ENCODE assay signal across 7 cellular contexts in genomic region chr1:204150702-204151561, GRCh38. TPM values are rescaled to one million over a fixed set of nuclear protein-coding genes. Genes with fewer than 3 reads are reported as not detected.
A peak's percentile ranks its signal among the peaks of the same experiment; 100 is the strongest.
DNase-seq lines count a peak whose midpoint lies in the region; ATAC-seq and TF ChIP-seq lines count a peak whose summit lies in the region.

No MANE protein-coding gene starts in this region.

- no peaks in the 10 kb centered on the region for H3K9me2 ChIP-seq in Loucy (replicated peaks; ENCODE audit: low read depth, low read length)

- no peak overlapping the region for H3K27ac ChIP-seq in iPS-20b (ENCODE audit: low read length)

- H3K27me3 Mint-ChIP-seq in activated naive CD8-positive, alpha-beta T cell treated with anti-CD3 and anti-CD28 coated beads, Interleukin-2, amount 10 ng/mL, durations not matched to agents 7 days and 5 days = peaks cover 14% of the 10 kb centered on the region
- H3K27me3 Mint-ChIP-seq in stimulated activated memory B cell treated with anti-CD40 and anti-IgM and Interleukin-4, amounts not matched to agents 10 μg/mL and 1 μg/mL and 100 μg/mL, for 72 hours = peaks cover 27% of the 10 kb centered on the region

- no peak for TF ChIP-seq CTCF in Loucy (conservative IDR thresholded peaks at IDR 0.05; ENCODE audit: low read length)

- no peaks in the 10 kb centered on the region for H3K9me3 ChIP-seq in Loucy (ENCODE audit: insufficient read depth, low read depth, low read length)
- no peaks in the 10 kb centered on the region for H3K9me3 ChIP-seq in iPS-20b (ENCODE audit: insufficient read depth, low read depth, low read length)

- no peaks in the 10 kb centered on the region for H3K9me3 Mint-ChIP-seq in activated naive CD8-positive, alpha-beta T cell treated with anti-CD3 and anti-CD28 coated beads, Interleukin-2, amount 10 ng/mL, durations not matched to agents 7 days and 5 days
- no peaks in the 10 kb centered on the region for H3K9me3 Mint-ChIP-seq in stimulated activated memory B cell treated with anti-CD40 and anti-IgM and Interleukin-4, amounts not matched to agents 10 μg/mL and 1 μg/mL and 100 μg/mL, for 72 hours

- H3K4me1 Mint-ChIP-seq in activated naive CD8-positive, alpha-beta T cell treated with anti-CD3 and anti-CD28 coated beads, Interleukin-2, amount 10 ng/mL, durations not matched to agents 7 days and 5 days = no peaks in the 10 kb centered on the region
- peaks cover 16% of the 10 kb centered on the region for H3K4me1 Mint-ChIP-seq in stimulated activated memory B cell treated with anti-CD40 and anti-IgM and Interleukin-4, amounts not matched to agents 10 μg/mL and 1 μg/mL and 100 μg/mL, for 72 hours

- no peak overlapping the region for H3K27ac Mint-ChIP-seq in activated naive CD8-positive, alpha-beta T cell treated with anti-CD3 and anti-CD28 coated beads, Interleukin-2, amount 10 ng/mL, durations not matched to agents 7 days and 5 days
- H3K27ac Mint-ChIP-seq in stimulated activated memory B cell treated with anti-CD40 and anti-IgM and Interleukin-4, amounts not matched to agents 10 μg/mL and 1 μg/mL and 100 μg/mL, for 72 hours = no peak overlapping the region

- H2AFZ ChIP-seq in Loucy (ENCODE audit: low read length) = no peak overlapping the region; the same call in 1 of the 2 replicates

- POLR2A ChIA-PET in activated naive CD8-positive, alpha-beta T cell treated with anti-CD3 and anti-CD28 coated beads, Interleukin-2, amount 10 ng/mL, durations not matched to agents 7 days and 5 days (lab: Charles Lee) = no interaction called here

- H4K20me1 ChIP-seq in Loucy (ENCODE audit: insufficient read depth, low read length, poor library complexity, severe bottlenecking) = no peaks in the 10 kb centered on the region

- DNase-seq in activated naive CD8-positive, alpha-beta T cell treated with anti-CD3 and anti-CD28 coated beads, Interleukin-2, amount 10 ng/mL, durations not matched to agents 7 days and 5 days = no peak
- no peak for DNase-seq in kidney tubule cell (ENCODE audit: low spot score)

- H3K79me2 ChIP-seq in Loucy (ENCODE audit: insufficient read depth, low read length) = no peaks in the 10 kb centered on the region

- H3K4me1 ChIP-seq in Loucy (ENCODE audit: insufficient read depth, low read length, poor library complexity, severe bottlenecking) (peaks cover 4% of the 10 kb centered on the region), iPS-20b (ENCODE audit: insufficient read depth, low read length) (peaks cover 21% of the 10 kb centered on the region)

- no peaks in the 10 kb centered on the region for H3K36me3 Mint-ChIP-seq in activated naive CD8-positive, alpha-beta T cell treated with anti-CD3 and anti-CD28 coated beads, Interleukin-2, amount 10 ng/mL, durations not matched to agents 7 days and 5 days
- no peaks in the 10 kb centered on the region for H3K36me3 Mint-ChIP-seq in stimulated activated memory B cell treated with anti-CD40 and anti-IgM and Interleukin-4, amounts not matched to agents 10 μg/mL and 1 μg/mL and 100 μg/mL, for 72 hours

- H3K4me3 Mint-ChIP-seq in activated naive CD8-positive, alpha-beta T cell treated with anti-CD3 and anti-CD28 coated beads, Interleukin-2, amount 10 ng/mL, durations not matched to agents 7 days and 5 days = peak overlapping the region; percentile 45
- peak overlapping the region; percentile 72 for H3K4me3 Mint-ChIP-seq in stimulated activated memory B cell treated with anti-CD40 and anti-IgM and Interleukin-4, amounts not matched to agents 10 μg/mL and 1 μg/mL and 100 μg/mL, for 72 hours

- peak overlapping the region; percentile 84 for H3K4me2 ChIP-seq in Loucy (ENCODE audit: low read depth, low read length, poor library complexity, severe bottlenecking)

- H3K4me3 ChIP-seq in Loucy (ENCODE audit: low read length, poor library complexity, severe bottlenecking) (no peak overlapping the region), iPS-20b (ENCODE audit: low read length) (peak overlapping the region; percentile 75)

- no peaks in the 10 kb centered on the region for H3K36me3 ChIP-seq in Loucy (ENCODE audit: insufficient read depth, low read length)
- H3K36me3 ChIP-seq in iPS-20b (ENCODE audit: insufficient read depth, low read depth, low read length) = no peaks in the 10 kb centered on the region

- no peak for ATAC-seq in activated naive CD8-positive, alpha-beta T cell treated with anti-CD3 and anti-CD28 coated beads, Interleukin-2, amount 10 ng/mL, durations not matched to agents 7 days and 5 days (ENCODE audit: low read depth)
- ATAC-seq in stimulated activated memory B cell treated with anti-CD40 and anti-IgM and Interleukin-4, amounts not matched to agents 10 μg/mL and 1 μg/mL and 100 μg/mL, for 72 hours = no peak
- ATAC-seq in HG02571 (IDR thresholded peaks at IDR 0.05; ENCODE audit: unreplicated experiment) (no peak), HG02938 (IDR thresholded peaks at IDR 0.05; ENCODE audit: unreplicated experiment) (no peak)

- H3K9ac ChIP-seq in Loucy (ENCODE audit: low read depth, low read length, poor library complexity, severe bottlenecking) (no peak overlapping the region), iPS-20b (ENCODE audit: low read depth, low read length) (peak overlapping the region; percentile 41; the same call in 1 of the 2 replicates)

- no peaks in the 10 kb centered on the region for H3K27me3 ChIP-seq in Loucy (ENCODE audit: insufficient read depth, low read length, poor library complexity, severe bottlenecking)
- H3K27me3 ChIP-seq in iPS-20b (ENCODE audit: insufficient read depth, low read length) = peaks cover 39% of the 10 kb centered on the region

- no peaks in the 10 kb centered on the region for H3F3A ChIP-seq in Loucy (ENCODE audit: low read depth)

RNA-seq across cellular contexts. Expression of gene ETNK2, which starts 0.9 kb away (rescaled TPM):
- total RNA-seq in activated naive CD8-positive, alpha-beta T cell treated with anti-CD3 and anti-CD28 coated beads, Interleukin-2, amount 10 ng/mL, durations not matched to agents 7 days and 5 days = 1 to 10 TPM in 1 of 2 experiments, under 1 TPM in 1; 0.75 to 1.5 TPM

RNA-seq across cellular contexts. Expression of gene REN, which starts 15.2 kb away (rescaled TPM):
- total RNA-seq in activated naive CD8-positive, alpha-beta T cell treated with anti-CD3 and anti-CD28 coated beads, Interleukin-2, amount 10 ng/mL, durations not matched to agents 7 days and 5 days = not detected

RNA-seq across cellular contexts. Expression of gene KISS1, which starts 45.4 kb away (rescaled TPM):
- not detected for total RNA-seq in activated naive CD8-positive, alpha-beta T cell treated with anti-CD3 and anti-CD28 coated beads, Interleukin-2, amount 10 ng/mL, durations not matched to agents 7 days and 5 days
